Comparison of ENCODE assay signal across 1 cellular context in the genomic region with DNA sequence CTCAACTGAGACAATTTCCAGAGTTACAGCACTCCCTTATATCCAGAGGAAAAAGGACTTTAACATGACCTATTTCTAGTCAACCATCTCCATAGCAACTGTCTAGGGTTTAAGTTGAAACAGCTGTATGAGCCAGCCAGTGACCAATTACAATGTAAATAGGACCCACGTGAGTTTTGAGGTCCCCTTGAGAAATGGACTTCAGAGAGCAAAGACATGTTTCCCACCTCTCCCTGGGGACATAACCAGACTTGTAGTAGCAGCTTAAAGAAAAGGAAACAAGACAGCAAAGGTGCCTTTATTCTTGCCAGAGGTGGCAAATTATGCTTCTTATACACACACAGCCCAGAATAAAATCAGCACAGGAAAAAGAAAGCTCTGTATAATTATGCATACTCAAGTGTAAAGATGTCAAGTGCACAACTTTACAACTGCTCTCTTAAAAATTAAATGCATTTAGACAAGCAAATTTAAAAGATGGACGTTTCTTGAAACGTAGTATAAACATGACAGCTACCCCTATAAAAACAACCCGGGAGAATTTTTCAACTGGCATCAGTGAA.
TF ChIP-seq lines count a peak whose summit lies in the region.

No MANE protein-coding gene starts in this region.

TF ChIP-seq in HepG2, 621 proteins besides CTCF, POLR2A, EP300 and RAD21 (continued from another document and continues in another):
- TF ChIP-seq FUBP1 (CRISPR knock-in tag; IDR thresholded peaks at IDR 0.05; ENCODE audit: borderline replicate concordance), result no peak
- TF ChIP-seq ZNF652 (CRISPR knock-in tag; IDR thresholded peaks at IDR 0.05; ENCODE audit: borderline replicate concordance, low read depth), result no peak
- TF ChIP-seq KDM5A (IDR thresholded peaks at IDR 0.05; ENCODE audit: borderline replicate concordance, low read length), result no peak
- TF ChIP-seq ZFY (CRISPR knock-in tag; IDR thresholded peaks at IDR 0.05), result no peak
- TF ChIP-seq HMG20A (CRISPR knock-in tag; IDR thresholded peaks at IDR 0.05; ENCODE audit: borderline replicate concordance), result peak; percentile 58; the same call in 1 of the 2 replicates
- TF ChIP-seq HOXA9 (CRISPR knock-in tag; IDR thresholded peaks at IDR 0.05; ENCODE audit: borderline replicate concordance), result no peak
- no peak for TF ChIP-seq TRIM22 (IDR thresholded peaks at IDR 0.05)
- TF ChIP-seq ZNF138 (CRISPR knock-in tag; IDR thresholded peaks at IDR 0.05; ENCODE audit: low read depth), result no peak
- no peak for TF ChIP-seq ZNF891 (CRISPR knock-in tag; IDR thresholded peaks at IDR 0.05)
- TF ChIP-seq, protein P1, sequence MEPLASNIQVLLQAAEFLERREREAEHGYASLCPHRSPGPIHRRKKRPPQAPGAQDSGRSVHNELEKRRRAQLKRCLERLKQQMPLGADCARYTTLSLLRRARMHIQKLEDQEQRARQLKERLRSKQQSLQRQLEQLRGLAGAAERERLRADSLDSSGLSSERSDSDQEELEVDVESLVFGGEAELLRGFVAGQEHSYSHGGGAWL (CRISPR knock-in tag; IDR thresholded peaks at IDR 0.05), result no peak
- TF ChIP-seq MLLT10 (CRISPR knock-in tag; IDR thresholded peaks at IDR 0.05), result no peak
- TF ChIP-seq TGIF2 (CRISPR knock-in tag; IDR thresholded peaks at IDR 0.05), result no peak
- peak; percentile 63; the same call in 1 of the 2 replicates for TF ChIP-seq FOXK2 (IDR thresholded peaks at IDR 0.05)
- no peak for TF ChIP-seq ZNF3 (CRISPR knock-in tag; IDR thresholded peaks at IDR 0.05)
- TF ChIP-seq ZNF431 (CRISPR knock-in tag; IDR thresholded peaks at IDR 0.05; ENCODE audit: borderline replicate concordance, low read depth), result no peak
- no peak for TF ChIP-seq PRPF4 (IDR thresholded peaks at IDR 0.05; ENCODE audit: low read depth, low read length, poor library complexity, severe bottlenecking)
- TF ChIP-seq, protein P2, sequence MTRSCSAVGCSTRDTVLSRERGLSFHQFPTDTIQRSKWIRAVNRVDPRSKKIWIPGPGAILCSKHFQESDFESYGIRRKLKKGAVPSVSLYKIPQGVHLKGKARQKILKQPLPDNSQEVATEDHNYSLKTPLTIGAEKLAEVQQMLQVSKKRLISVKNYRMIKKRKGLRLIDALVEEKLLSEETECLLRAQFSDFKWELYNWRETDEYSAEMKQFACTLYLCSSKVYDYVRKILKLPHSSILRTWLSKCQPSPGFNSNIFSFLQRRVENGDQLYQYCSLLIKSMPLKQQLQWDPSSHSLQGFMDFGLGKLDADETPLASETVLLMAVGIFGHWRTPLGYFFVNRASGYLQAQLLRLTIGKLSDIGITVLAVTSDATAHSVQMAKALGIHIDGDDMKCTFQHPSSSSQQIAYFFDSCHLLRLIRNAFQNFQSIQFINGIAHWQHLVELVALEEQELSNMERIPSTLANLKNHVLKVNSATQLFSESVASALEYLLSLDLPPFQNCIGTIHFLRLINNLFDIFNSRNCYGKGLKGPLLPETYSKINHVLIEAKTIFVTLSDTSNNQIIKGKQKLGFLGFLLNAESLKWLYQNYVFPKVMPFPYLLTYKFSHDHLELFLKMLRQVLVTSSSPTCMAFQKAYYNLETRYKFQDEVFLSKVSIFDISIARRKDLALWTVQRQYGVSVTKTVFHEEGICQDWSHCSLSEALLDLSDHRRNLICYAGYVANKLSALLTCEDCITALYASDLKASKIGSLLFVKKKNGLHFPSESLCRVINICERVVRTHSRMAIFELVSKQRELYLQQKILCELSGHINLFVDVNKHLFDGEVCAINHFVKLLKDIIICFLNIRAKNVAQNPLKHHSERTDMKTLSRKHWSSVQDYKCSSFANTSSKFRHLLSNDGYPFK (CRISPR knock-in tag; IDR thresholded peaks at IDR 0.05; ENCODE audit: borderline replicate concordance), result no peak
- TF ChIP-seq, protein P3, sequence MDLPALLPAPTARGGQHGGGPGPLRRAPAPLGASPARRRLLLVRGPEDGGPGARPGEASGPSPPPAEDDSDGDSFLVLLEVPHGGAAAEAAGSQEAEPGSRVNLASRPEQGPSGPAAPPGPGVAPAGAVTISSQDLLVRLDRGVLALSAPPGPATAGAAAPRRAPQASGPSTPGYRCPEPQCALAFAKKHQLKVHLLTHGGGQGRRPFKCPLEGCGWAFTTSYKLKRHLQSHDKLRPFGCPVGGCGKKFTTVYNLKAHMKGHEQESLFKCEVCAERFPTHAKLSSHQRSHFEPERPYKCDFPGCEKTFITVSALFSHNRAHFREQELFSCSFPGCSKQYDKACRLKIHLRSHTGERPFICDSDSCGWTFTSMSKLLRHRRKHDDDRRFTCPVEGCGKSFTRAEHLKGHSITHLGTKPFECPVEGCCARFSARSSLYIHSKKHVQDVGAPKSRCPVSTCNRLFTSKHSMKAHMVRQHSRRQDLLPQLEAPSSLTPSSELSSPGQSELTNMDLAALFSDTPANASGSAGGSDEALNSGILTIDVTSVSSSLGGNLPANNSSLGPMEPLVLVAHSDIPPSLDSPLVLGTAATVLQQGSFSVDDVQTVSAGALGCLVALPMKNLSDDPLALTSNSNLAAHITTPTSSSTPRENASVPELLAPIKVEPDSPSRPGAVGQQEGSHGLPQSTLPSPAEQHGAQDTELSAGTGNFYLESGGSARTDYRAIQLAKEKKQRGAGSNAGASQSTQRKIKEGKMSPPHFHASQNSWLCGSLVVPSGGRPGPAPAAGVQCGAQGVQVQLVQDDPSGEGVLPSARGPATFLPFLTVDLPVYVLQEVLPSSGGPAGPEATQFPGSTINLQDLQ (CRISPR knock-in tag; IDR thresholded peaks at IDR 0.05), result no peak
- TF ChIP-seq, protein P4, sequence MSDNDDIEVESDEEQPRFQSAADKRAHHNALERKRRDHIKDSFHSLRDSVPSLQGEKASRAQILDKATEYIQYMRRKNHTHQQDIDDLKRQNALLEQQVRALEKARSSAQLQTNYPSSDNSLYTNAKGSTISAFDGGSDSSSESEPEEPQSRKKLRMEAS (IDR thresholded peaks at IDR 0.05), result peak; percentile 50; the same call in 1 of the 2 replicates
- no peak for TF ChIP-seq ZNF83 (CRISPR knock-in tag; IDR thresholded peaks at IDR 0.05; ENCODE audit: borderline replicate concordance)
- TF ChIP-seq ZNF788 (CRISPR knock-in tag; IDR thresholded peaks at IDR 0.05; ENCODE audit: borderline replicate concordance), result no peak
- no peak for TF ChIP-seq ZSCAN20 (CRISPR knock-in tag; IDR thresholded peaks at IDR 0.05; ENCODE audit: borderline replicate concordance)
- peak; percentile 72 for TF ChIP-seq TFE3 (CRISPR knock-in tag; IDR thresholded peaks at IDR 0.05)
- TF ChIP-seq, protein P5, sequence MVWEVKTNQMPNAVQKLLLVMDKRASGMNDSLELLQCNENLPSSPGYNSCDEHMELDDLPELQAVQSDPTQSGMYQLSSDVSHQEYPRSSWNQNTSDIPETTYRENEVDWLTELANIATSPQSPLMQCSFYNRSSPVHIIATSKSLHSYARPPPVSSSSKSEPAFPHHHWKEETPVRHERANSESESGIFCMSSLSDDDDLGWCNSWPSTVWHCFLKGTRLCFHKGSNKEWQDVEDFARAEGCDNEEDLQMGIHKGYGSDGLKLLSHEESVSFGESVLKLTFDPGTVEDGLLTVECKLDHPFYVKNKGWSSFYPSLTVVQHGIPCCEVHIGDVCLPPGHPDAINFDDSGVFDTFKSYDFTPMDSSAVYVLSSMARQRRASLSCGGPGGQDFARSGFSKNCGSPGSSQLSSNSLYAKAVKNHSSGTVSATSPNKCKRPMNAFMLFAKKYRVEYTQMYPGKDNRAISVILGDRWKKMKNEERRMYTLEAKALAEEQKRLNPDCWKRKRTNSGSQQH (CRISPR knock-in tag; IDR thresholded peaks at IDR 0.05; ENCODE audit: low read depth), result no peak
- no peak for TF ChIP-seq ZMAT3 (CRISPR knock-in tag; conservative IDR thresholded peaks at IDR 0.05)
- TF ChIP-seq NAIF1 (CRISPR knock-in tag; IDR thresholded peaks at IDR 0.05; ENCODE audit: borderline replicate concordance), result no peak
- no peak for TF ChIP-seq HINFP (CRISPR knock-in tag; IDR thresholded peaks at IDR 0.05; ENCODE audit: low read depth)
- no peak for TF ChIP-seq MAFF (IDR thresholded peaks at IDR 0.05; ENCODE audit: low read depth, low read length)
- TF ChIP-seq YEATS2 (CRISPR knock-in tag; IDR thresholded peaks at IDR 0.05; ENCODE audit: borderline replicate concordance), result no peak; the same call in 1 of the 2 replicates
- TF ChIP-seq NCOA5 (CRISPR knock-in tag; IDR thresholded peaks at IDR 0.05), result no peak
- peak; percentile 58; the same call in 1 of the 2 replicates for TF ChIP-seq AHDC1 (CRISPR knock-in tag; IDR thresholded peaks at IDR 0.05; ENCODE audit: borderline replicate concordance)
- 0 out of 2 replicates have a peak, but pooled peaks have one; percentile 26 for TF ChIP-seq FOXA1 (IDR thresholded peaks at IDR 0.05)
- TF ChIP-seq FOXA1 (CRISPR knock-in tag; IDR thresholded peaks at IDR 0.05), result peak; percentile 71
